Comparison of ENCODE assay signal across 8 cellular contexts in genomic region chr12:11813422-11813813, GRCh38.
DNase-seq lines count a peak whose midpoint lies in the region; ATAC-seq and TF ChIP-seq lines count a peak whose summit lies in the region.

No MANE protein-coding gene starts in this region.

- peak overlapping the region; percentile 81 for H3K27ac ChIP-seq in SJCRH30
- peak overlapping the region; percentile 36 for H3K27ac ChIP-seq in psoas muscle

- intact Hi-C loops in left cardiac atrium (cut with DNase I) (no loop called here), psoas muscle (cut with DNase I) (no loop called here)

- DNase-seq in SJCRH30 (no peak), left cardiac atrium (no peak), psoas muscle (no peak), Kasumi-1 (lab: John Stamatoyannopoulos, UW) (no peak), OCI-M1 (lab: John Stamatoyannopoulos, UW) (no peak), middle frontal gyrus (ENCODE audit: extremely low spot score, low spot score) (no peak)

- H3K27me3 ChIP-seq in SJCRH30 (no peaks in the 10 kb centered on the region), psoas muscle (ENCODE audit: insufficient read depth in 3 of 3, low read length in 2 of 3) (no peaks in the 10 kb centered on the region)

- H3K36me3 ChIP-seq in SJCRH30 (no peaks in the 10 kb centered on the region), psoas muscle (ENCODE audit: insufficient read depth in 1 of 2, low read depth in 1 of 2) (no peaks in the 10 kb centered on the region)

- 40 to 52% (median 40%) methylated on average over 4 of the region's 4 CpGs for WGBS in psoas muscle, 3 donors

- peak; percentile 14 to 28 for ATAC-seq in left cardiac atrium
- peak in 1 of 4 donors; percentile 21 for ATAC-seq in psoas muscle
- ATAC-seq in HG03469 (IDR thresholded peaks at IDR 0.05; ENCODE audit: unreplicated experiment): no peak

- TF ChIP-seq CTCF in GM12875 (IDR thresholded peaks at IDR 0.05; ENCODE audit: borderline replicate concordance, insufficient read depth, low read depth, low read length): no peak
- no peak for TF ChIP-seq CTCF in psoas muscle (IDR thresholded peaks at IDR 0.05)

- H3K4me1 ChIP-seq in SJCRH30 (peaks cover 25% of the 10 kb centered on the region), psoas muscle (peaks cover 28% of the 10 kb centered on the region)

- H3K9me3 ChIP-seq in SJCRH30 (replicated peaks) (no peaks in the 10 kb centered on the region), psoas muscle (no peaks in the 10 kb centered on the region)

- H3K4me3 ChIP-seq in GM12875 (ENCODE audit: low read depth, low read length) (peak overlapping the region; percentile 36), SJCRH30 (peak overlapping the region; percentile 49), psoas muscle (peak overlapping the region; percentile 44)
